ENCODE assay signal across 1 cellular context in genomic region chr2:70553334-70553583, GRCh38.
TF ChIP-seq lines count a peak whose summit lies in the region.

No MANE protein-coding gene starts in this region.

TF ChIP-seq in HepG2, 621 proteins besides CTCF, POLR2A, EP300 and RAD21 (continued from another document):
- TF ChIP-seq ZNF362 (CRISPR knock-in tag; IDR thresholded peaks at IDR 0.05; ENCODE audit: borderline replicate concordance) (0 out of 2 replicates have a peak, but pooled peaks have one; percentile 18), FOXJ3 (CRISPR knock-in tag; IDR thresholded peaks at IDR 0.05; ENCODE audit: borderline replicate concordance) (no peak), ZNF589 (CRISPR knock-in tag; conservative IDR thresholded peaks at IDR 0.05) (no peak), ZNF569 (CRISPR knock-in tag; IDR thresholded peaks at IDR 0.05; ENCODE audit: borderline replicate concordance) (peak; percentile 67; the same call in 1 of the 2 replicates), ZNF678 (CRISPR knock-in tag; IDR thresholded peaks at IDR 0.05) (0 out of 2 replicates have a peak, but pooled peaks have one; percentile 33), DZIP1 (CRISPR knock-in tag; IDR thresholded peaks at IDR 0.05) (peak; percentile 68; the same call in 1 of the 2 replicates), ZNF180 (CRISPR knock-in tag; IDR thresholded peaks at IDR 0.05; ENCODE audit: borderline replicate concordance, low read depth) (no peak), ETV6 (CRISPR knock-in tag; conservative IDR thresholded peaks at IDR 0.05) (no peak), ZNF850 (CRISPR knock-in tag; conservative IDR thresholded peaks at IDR 0.05) (no peak), MAFK (conservative IDR thresholded peaks at IDR 0.05 in 1 of 2, IDR thresholded peaks at IDR 0.05 in 1 of 2; ENCODE audit: low read length in 2 of 2) (no peak), ATAD3A (CRISPR knock-in tag; IDR thresholded peaks at IDR 0.05) (no peak), PRDM4 (CRISPR knock-in tag; IDR thresholded peaks at IDR 0.05; ENCODE audit: borderline replicate concordance) (no peak; the same call in 1 of the 2 replicates), NRL (CRISPR knock-in tag; IDR thresholded peaks at IDR 0.05; ENCODE audit: borderline replicate concordance) (no peak), TCF7 (IDR thresholded peaks at IDR 0.05; ENCODE audit: low read depth) (no peak), DMAP1 (CRISPR knock-in tag; IDR thresholded peaks at IDR 0.05) (0 out of 2 replicates have a peak, but pooled peaks have one; percentile 37), SNAI1 (CRISPR knock-in tag; IDR thresholded peaks at IDR 0.05; ENCODE audit: borderline replicate concordance) (0 out of 2 replicates have a peak, but pooled peaks have one; percentile 50), YY1 (IDR thresholded peaks at IDR 0.05; ENCODE audit: insufficient read depth, insufficient replicate concordance, low read depth, low read length) (no peak), ZNF839 (CRISPR knock-in tag; IDR thresholded peaks at IDR 0.05; ENCODE audit: borderline replicate concordance) (no peak), TERF1 (CRISPR knock-in tag; IDR thresholded peaks at IDR 0.05) (no peak), ZNF460 (CRISPR knock-in tag; IDR thresholded peaks at IDR 0.05; ENCODE audit: borderline replicate concordance) (no peak), FOXP1 (IDR thresholded peaks at IDR 0.05) (no peak), FOXP1 (CRISPR knock-in tag; IDR thresholded peaks at IDR 0.05) (0 out of 2 replicates have a peak, but pooled peaks have one; percentile 21), ZNF263 (CRISPR knock-in tag; IDR thresholded peaks at IDR 0.05) (no peak), ZNF331 (CRISPR knock-in tag; IDR thresholded peaks at IDR 0.05) (no peak), ZNF709 (CRISPR knock-in tag; IDR thresholded peaks at IDR 0.05) (no peak), RBAK (CRISPR knock-in tag; IDR thresholded peaks at IDR 0.05) (no peak), MIER2 (CRISPR knock-in tag; IDR thresholded peaks at IDR 0.05) (no peak), RBFOX2 (IDR thresholded peaks at IDR 0.05; ENCODE audit: low read depth, low read length) (no peak)
